ENCODE assay signal across 8 cellular contexts in genomic region chr3:120450914-120451669, GRCh38. TPM values are rescaled to one million over a fixed set of nuclear protein-coding genes. Genes with fewer than 3 reads are reported as not detected.
DNase-seq lines count a peak whose midpoint lies in the region; ATAC-seq and TF ChIP-seq lines count a peak whose summit lies in the region.

FSTL1 (minus strand) TSS chr3:120450992; CDS start chr3:120450746, 246 bp downstream.

- no peaks in the 10 kb centered on the region for H3K9me3 ChIP-seq in body of pancreas

- H3K4me3 ChIP-seq in body of pancreas (peak within 1 kb of the TSS; percentile 42 to 80), iPS-11a (ENCODE audit: low read depth, low read length) (peak within 1 kb of the TSS; percentile 80)

- H3K27me3 ChIP-seq in body of pancreas = no peaks in the 10 kb centered on the region

- ATAC-seq in body of pancreas = no peak
- no peak for ATAC-seq in GM21360 (IDR thresholded peaks at IDR 0.05; ENCODE audit: unreplicated experiment)
- no peak for ATAC-seq in HG03457 (IDR thresholded peaks at IDR 0.05; ENCODE audit: unreplicated experiment)

- peak within 1 kb of the TSS; percentile 44 to 70 (median 64) for H3K27ac ChIP-seq in body of pancreas

- H3K36me3 ChIP-seq in body of pancreas (replicated peaks in 1 of 2; ENCODE audit: insufficient read depth in 1 of 2, low read depth in 2 of 2) = no peaks in the 10 kb centered on the region

- intact Hi-C loops in body of pancreas (cut with DNase I) = no loop called here

- DNase-seq in AG20443 (ENCODE audit: low spot score) (peak; percentile 90), HT1080 (ENCODE audit: low read depth) (no peak), body of pancreas (peak in 3 of 4 donors; percentile 8 to 47 (median 25)), retina (peak; percentile 78), cortex of kidney (lab: John Stamatoyannopoulos, UW) (no peak)

- peaks cover 14% of the 10 kb centered on the region for H3K4me1 ChIP-seq in body of pancreas

- WGBS in body of pancreas, 2 donors = 22 to 33% methylated on average over 37 to 59 of the region's 67 CpGs

- no peak for TF ChIP-seq CTCF in body of pancreas (IDR thresholded peaks at IDR 0.05)

- TF ChIP-seq POLR2A in body of pancreas (IDR thresholded peaks at IDR 0.05) = peak in 2 of 3 donors; percentile 34 to 50

RNA-seq across cellular contexts. Expression of gene FSTL1, which starts in this region (rescaled TPM):
- 134 and 144 TPM in 2 replicates for total RNA-seq in HT1080 (2014; rRNA removed; shearing (Covaris generic))
- polyA plus RNA-seq in HT1080 (2015; cell fraction: cytosol; rRNA removed) = 184 and 222 TPM in 2 replicates
- 315 and 324 TPM in 2 replicates for polyA plus RNA-seq in HT1080 (2015; cell fraction: nucleus; rRNA removed)
- 10 to 100 TPM; 55.0 to 82.2 TPM for total RNA-seq in body of pancreas

Comparison
In these comparisons a context has a peak if more than half of its experiments do, and no peak if none do; other contexts are left out.
1. DNase-seq: peak in AG20443 (single experiment), body of pancreas (3 of 4) and retina (single experiment); none in HT1080 (single experiment) and cortex of kidney (single experiment).